Comparison of ENCODE assay signal across 8 cellular contexts in the genomic region with DNA sequence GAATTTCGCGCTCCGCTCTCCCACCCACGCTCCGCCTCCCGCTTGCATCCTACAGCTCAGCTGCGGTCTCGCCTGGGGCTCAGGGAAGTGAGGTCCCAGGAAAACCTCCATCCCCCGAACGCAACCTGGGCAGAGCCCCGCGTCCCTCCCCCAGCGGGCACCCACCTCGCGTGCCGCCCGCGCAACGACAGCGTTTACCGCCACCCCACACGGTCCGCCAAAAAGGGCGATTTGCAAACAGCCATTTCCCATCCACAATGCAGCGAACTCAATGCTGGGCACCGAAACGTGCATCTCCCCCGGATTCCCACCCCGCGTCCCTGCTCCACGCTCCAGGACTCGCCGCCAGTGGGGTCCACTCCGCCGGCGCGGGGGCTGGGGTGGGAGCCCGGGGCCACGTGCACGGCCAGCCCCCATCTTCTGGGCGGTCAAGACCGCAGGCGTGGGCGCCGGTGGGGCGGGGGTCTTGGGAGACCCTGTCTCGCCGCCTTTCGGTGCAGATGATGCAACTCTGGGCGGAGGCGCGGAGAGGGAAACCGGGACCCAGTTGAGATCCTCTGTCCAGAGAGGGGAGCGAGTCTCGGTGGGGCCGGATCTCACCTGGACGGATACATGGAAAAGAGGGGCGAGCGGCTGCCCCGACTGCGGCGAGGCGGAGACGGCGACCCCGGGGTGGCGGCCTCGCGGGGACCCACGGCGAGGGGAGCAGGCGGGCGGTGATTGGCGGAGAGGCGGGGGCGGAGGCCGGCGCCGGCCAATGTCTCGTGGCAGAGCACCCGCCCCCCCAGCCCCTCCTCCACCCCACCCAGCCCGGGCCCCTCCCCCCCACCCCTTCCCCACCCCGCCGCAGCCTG. TPM values are rescaled to one million over a fixed set of nuclear protein-coding genes. Genes with fewer than 3 reads are reported as not detected.
DNase-seq lines count a peak whose midpoint lies in the region; ATAC-seq and TF ChIP-seq lines count a peak whose summit lies in the region.
"Not testable (repeated sequence)": the region's sequence is repeated elsewhere in the genome, so short reads cannot be mapped to it uniquely, and the experiment has no call there.

A gene (minus strand): TSS at position 666 of the 854 bp plus-strand sequence. CDS start 3,642 bp downstream, outside the sequence.

- H3K27ac ChIP-seq in GM23248; SK-N-SH (ENCODE audit: low read depth in 2 of 2, low read length in 1 of 2); endodermal cell (ENCODE audit: low read depth, low read length); heart right ventricle: not testable (repeated sequence)

- TF ChIP-seq CTCF in SK-N-SH (IDR thresholded peaks at IDR 0.05); endodermal cell (conservative IDR thresholded peaks at IDR 0.05); heart right ventricle (IDR thresholded peaks at IDR 0.05); mucosa of descending colon (IDR thresholded peaks at IDR 0.05): not testable (repeated sequence)

- H3K9ac ChIP-seq in GM23248; SK-N-SH; endodermal cell (ENCODE audit: extremely low read depth, low read length, poor library complexity, severe bottlenecking): not testable (repeated sequence)

- not testable (repeated sequence) for H3K36me3 ChIP-seq in GM23248 (ENCODE audit: low read depth); SK-N-SH (replicated peaks in 1 of 2; ENCODE audit: control insufficient read depth in 1 of 2, insufficient read depth in 2 of 2, low read length in 1 of 2); endodermal cell (ENCODE audit: control insufficient read depth, insufficient read depth, low read length); heart right ventricle; mucosa of descending colon (ENCODE audit: low read depth)

- H3K79me2 ChIP-seq in GM23248 (ENCODE audit: insufficient read depth); SK-N-SH (ENCODE audit: insufficient read depth): not testable (repeated sequence)

- not testable (repeated sequence) for H3K27me3 Mint-ChIP-seq in activated T-helper 2 cell treated with anti-CD3 and anti-CD28 coated beads, Interferon-gamma antibody, Interleukin-2, Interleukin-4, amounts not matched to agents 10 μg/mL and 5 μg/mL and 100 μg/mL, durations not matched to agents 14 hours and 24 hours and 36 hours (ENCODE audit: low read depth); endodermal cell (ENCODE audit: insufficient read depth)

- not testable (repeated sequence) for H3K9me2 ChIP-seq in GM23248 (ENCODE audit: insufficient read depth); SK-N-SH

- H4K20me1 ChIP-seq in GM23248 (ENCODE audit: insufficient read depth); SK-N-SH (ENCODE audit: insufficient read depth): not testable (repeated sequence)

- not testable (repeated sequence) for H3K4me1 Mint-ChIP-seq in activated T-helper 2 cell treated with anti-CD3 and anti-CD28 coated beads, Interferon-gamma antibody, Interleukin-2, Interleukin-4, amounts not matched to agents 10 μg/mL and 5 μg/mL and 100 μg/mL, durations not matched to agents 14 hours and 24 hours and 36 hours (ENCODE audit: low read depth); endodermal cell

- H3K4me1 ChIP-seq in GM23248 (ENCODE audit: insufficient read depth); SK-N-SH (ENCODE audit: control insufficient read depth in 1 of 2, insufficient read depth in 2 of 2, low read depth in 1 of 2, low read length in 1 of 2); endodermal cell (ENCODE audit: control insufficient read depth, insufficient read depth, low read length); heart right ventricle; mucosa of descending colon (ENCODE audit: low read depth): not testable (repeated sequence)

- not testable (repeated sequence) for TF ChIP-seq EP300 in SK-N-SH (IDR thresholded peaks at IDR 0.05; ENCODE audit: borderline replicate concordance in 1 of 2, low read depth in 1 of 2, low read length in 1 of 2)

- POLR2A ChIA-PET in SK-N-SH (lab: Yijun Ruan, JAX): not testable (repeated sequence)

- ATAC-seq in heart right ventricle (peak in 7 of 8 donors; percentile 17 to 77 (median 63)), mucosa of descending colon (peak; percentile 26)

- in situ Hi-C loops in GM23248 (cut with MboI): not testable (repeated sequence)

- H3K4me3 ChIP-seq in GM23248; SK-N-SH (ENCODE audit: low read depth in 2 of 2, low read length in 1 of 2); endodermal cell (ENCODE audit: low read length); heart right ventricle; mucosa of descending colon: not testable (repeated sequence)

- H3K9me3 Mint-ChIP-seq in activated T-helper 2 cell treated with anti-CD3 and anti-CD28 coated beads, Interferon-gamma antibody, Interleukin-2, Interleukin-4, amounts not matched to agents 10 μg/mL and 5 μg/mL and 100 μg/mL, durations not matched to agents 14 hours and 24 hours and 36 hours; endodermal cell: not testable (repeated sequence)

- H3K9me3 ChIP-seq in GM23248 (ENCODE audit: low read depth); SK-N-SH; endodermal cell (ENCODE audit: control insufficient read depth, low read length); heart right ventricle; mucosa of descending colon: not testable (repeated sequence)

- intact Hi-C loops in activated T-helper 2 cell treated with anti-CD3 and anti-CD28 coated beads, Interferon-gamma antibody, Interleukin-2, Interleukin-4, amounts not matched to agents 10 μg/mL and 5 μg/mL and 100 μg/mL, durations not matched to agents 14 hours and 24 hours and 36 hours (cut with micrococcal nuclease); heart right ventricle (cut with DNase I); mucosa of descending colon (cut with DNase I, micrococcal nuclease): not testable (repeated sequence)

- H3K27ac Mint-ChIP-seq in activated T-helper 2 cell treated with anti-CD3 and anti-CD28 coated beads, Interferon-gamma antibody, Interleukin-2, Interleukin-4, amounts not matched to agents 10 μg/mL and 5 μg/mL and 100 μg/mL, durations not matched to agents 14 hours and 24 hours and 36 hours; endodermal cell: not testable (repeated sequence)

- CTCF ChIA-PET in SK-N-SH (lab: Yijun Ruan, JAX): not testable (repeated sequence)

- H3K4me2 ChIP-seq in GM23248 (ENCODE audit: unreplicated experiment); SK-N-SH: not testable (repeated sequence)

- not testable (repeated sequence) for H3K36me3 Mint-ChIP-seq in activated T-helper 2 cell treated with anti-CD3 and anti-CD28 coated beads, Interferon-gamma antibody, Interleukin-2, Interleukin-4, amounts not matched to agents 10 μg/mL and 5 μg/mL and 100 μg/mL, durations not matched to agents 14 hours and 24 hours and 36 hours (ENCODE audit: low read depth); endodermal cell (ENCODE audit: low read depth)

- DNase-seq in GM23248; SK-N-SH; activated T-helper 2 cell treated with anti-CD3 and anti-CD28 coated beads, Interferon-gamma antibody, Interleukin-2, Interleukin-4, amounts not matched to agents 10 μg/mL and 5 μg/mL and 100 μg/mL, durations not matched to agents 14 hours and 24 hours and 36 hours (ENCODE audit: low spot score); endodermal cell; heart right ventricle; mucosa of descending colon; pulmonary artery endothelial cell (ENCODE audit: low read depth, low spot score); ureter (ENCODE audit: low spot score): not testable (repeated sequence)

- H3K27me3 ChIP-seq in GM23248 (replicated peaks; ENCODE audit: insufficient read depth); SK-N-SH (ENCODE audit: insufficient read depth); endodermal cell (ENCODE audit: control insufficient read depth, insufficient read depth, low read length, poor library complexity, severe bottlenecking); heart right ventricle: not testable (repeated sequence)

- H3F3A ChIP-seq in GM23248 (ENCODE audit: insufficient read depth); SK-N-SH (replicated peaks; ENCODE audit: insufficient read depth): not testable (repeated sequence)

- H2AFZ ChIP-seq in GM23248; SK-N-SH (ENCODE audit: low read depth): not testable (repeated sequence)

- H3K4me3 Mint-ChIP-seq in activated T-helper 2 cell treated with anti-CD3 and anti-CD28 coated beads, Interferon-gamma antibody, Interleukin-2, Interleukin-4, amounts not matched to agents 10 μg/mL and 5 μg/mL and 100 μg/mL, durations not matched to agents 14 hours and 24 hours and 36 hours (ENCODE audit: low read depth); endodermal cell: not testable (repeated sequence)

- no CpG with 5 or more reads among the region's 84 CpGs for WGBS in GM23248 (ENCODE audit: low coverage in 1 of 2, low lambda C conversion rate in 2 of 2, missing lambda C conversion rate in 2 of 2), 2 experiments
- no CpG with 5 or more reads among the region's 84 CpGs for WGBS in SK-N-SH (ENCODE audit: low lambda C conversion rate)
- whole genome bisulfite sequencing in endodermal cell (ENCODE audit: insufficient coverage in 1 of 2, insufficient read length in 1 of 2), 2 experiments: no CpG with 5 or more reads among the region's 84 CpGs
- WGBS in heart right ventricle, 2 donors: no CpG with 5 or more reads among the region's 84 CpGs

- not testable (repeated sequence) for TF ChIP-seq RAD21 in SK-N-SH (IDR thresholded peaks at IDR 0.05; ENCODE audit: low read length)

RNA-seq across cellular contexts. Expression of the gene that starts here (rescaled TPM):
- total RNA-seq in GM23248 (2014; rRNA removed; shearing (Covaris generic)): 77.5 and 109 TPM in 2 replicates
- 117 and 118 TPM in 2 replicates for polyA plus RNA-seq in GM23248 (2016; fragmentation: Nextera tagmentation; extraction: Ambion mirVana)
- polyA plus RNA-seq in SK-N-SH (2012; rRNA removed): 15.1 and 19.9 TPM in 2 replicates
- 6.7 and 11.0 TPM in 2 replicates for polyA plus RNA-seq in SK-N-SH (2012; cell fraction: cytosol; rRNA removed)
- 50.7 and 56.7 TPM in 2 replicates for polyA plus RNA-seq in SK-N-SH (2012; cell fraction: nucleus; rRNA removed)
- 45.8 and 49.0 TPM in 2 replicates for total RNA-seq in activated T-helper 2 cell treated with anti-CD3 and anti-CD28 coated beads, Interferon-gamma antibody, Interleukin-2, Interleukin-4, amounts not matched to agents 10 μg/mL and 5 μg/mL and 100 μg/mL, durations not matched to agents 14 hours and 24 hours and 36 hours
- 100 to 1,000 TPM; 272 to 303 TPM for total RNA-seq in endodermal cell
- 107 TPM for polyA plus RNA-seq in endodermal cell (2013, experiment 1 of 2)
- 87.2 TPM for polyA plus RNA-seq in endodermal cell (2013, experiment 2 of 2)
- total RNA-seq in heart right ventricle: 10 to 100 TPM in 1 of 10 donors, 1 to 10 TPM in 9; 4.0 to 17.9 (median 5.4) TPM
- 10 to 100 TPM in 1 of 2 donors, 1 to 10 TPM in 1; 4.3 to 22.1 TPM for polyA plus RNA-seq in heart right ventricle
- total RNA-seq in mucosa of descending colon: 1 to 10 TPM; 4.5 to 5.8 (median 4.6) TPM
- 53.9 and 82.4 TPM in 2 replicates for total RNA-seq in pulmonary artery endothelial cell
- 65.8 TPM for total RNA-seq in ureter
